Comparison of ENCODE assay signal across 10 cellular contexts in genomic region chr2:204108874-204109295, GRCh38.
A peak's percentile ranks its signal among the peaks of the same experiment; 100 is the strongest.
DNase-seq lines count a peak whose midpoint lies in the region; ATAC-seq and TF ChIP-seq lines count a peak whose summit lies in the region.
"Had no signal": no experiment of that assay in that cellular context is flagged by ENCODE, and none has a peak within 500 bp of the region (broad histone marks: within the 10 kb centered on the region; RNA-seq: fewer than 3 reads in every experiment).

No MANE protein-coding gene starts in this region.

- H3K4me3 Mint-ChIP-seq in activated naive CD4-positive, alpha-beta T cell treated with anti-CD3 and anti-CD28 coated beads, Interleukin-2, amount 10 ng/mL, durations not matched to agents 7 days and 5 days: peak overlapping the region; percentile 59
- peak overlapping the region; percentile 82 for H3K4me3 Mint-ChIP-seq in natural killer cell

- no peak overlapping the region for H3K27ac ChIP-seq in body of pancreas
- H3K27ac ChIP-seq: prostate gland had no signal

- in situ Hi-C loops in KBM-7 (cut with MboI; ENCODE audit: low pct_unique_long_range_greater_than_20kb, low sequenced_read_pairs): no loop called here

- H3K36me3 ChIP-seq in body of pancreas (replicated peaks in 1 of 2; ENCODE audit: insufficient read depth in 1 of 2, low read depth in 2 of 2): no peaks in the 10 kb centered on the region
- H3K36me3 ChIP-seq: prostate gland had no signal

- CTCF ChIA-PET in activated naive CD4-positive, alpha-beta T cell treated with anti-CD3 and anti-CD28 coated beads, Interleukin-2, amount 10 ng/mL, durations not matched to agents 7 days and 5 days (lab: Charles Lee): interaction anchor here (0.7 to 6.0 kb wide), 14 partner anchors 32 to 483 kb away, joined by 3 to 50 read pairs (median 6); no protein-coding TSS in a partner anchor

- DNase-seq in stimulated activated CD4-positive, alpha-beta T cell treated with anti-CD3 and anti-CD28 coated beads, Interleukin-1b, Interleukin-23, amount 100 ng/mL, for 48 hours: peak; percentile 57
- DNase-seq in stimulated activated CD4-positive, alpha-beta T cell treated with anti-CD3 and anti-CD28 coated beads, Interleukin-4, amount 100 ng/mL, for 1 hour: no peak
- peak; percentile 42 for DNase-seq in activated naive CD4-positive, alpha-beta T cell treated with anti-CD3 and anti-CD28 coated beads, Interleukin-2, amount 10 ng/mL, durations not matched to agents 7 days and 5 days
- no peak for DNase-seq in natural killer cell
- no peak for DNase-seq in erythroblast (lab: John Stamatoyannopoulos, UW)
- no peak for DNase-seq in H4 (ENCODE audit: low spot score)
- no peak for DNase-seq in KBM-7
- no peak for DNase-seq in body of pancreas
- DNase-seq: IMR-90 had no signal

- H3K9me3 Mint-ChIP-seq in activated naive CD4-positive, alpha-beta T cell treated with anti-CD3 and anti-CD28 coated beads, Interleukin-2, amount 10 ng/mL, durations not matched to agents 7 days and 5 days: no peaks in the 10 kb centered on the region
- H3K9me3 Mint-ChIP-seq in natural killer cell: no peaks in the 10 kb centered on the region

- H3K27me3 Mint-ChIP-seq in activated naive CD4-positive, alpha-beta T cell treated with anti-CD3 and anti-CD28 coated beads, Interleukin-2, amount 10 ng/mL, durations not matched to agents 7 days and 5 days: peaks cover 9% of the 10 kb centered on the region
- H3K27me3 Mint-ChIP-seq in natural killer cell (ENCODE audit: low read depth in 2 of 2): peaks cover 29 to 58% of the 10 kb centered on the region in 2 donors

- no peaks in the 10 kb centered on the region for H3K9me3 ChIP-seq in body of pancreas
- H3K9me3 ChIP-seq: prostate gland had no signal

- no peaks in the 10 kb centered on the region for H3K4me1 ChIP-seq in body of pancreas

- H3K27me3 ChIP-seq in body of pancreas: no peaks in the 10 kb centered on the region

- no peak overlapping the region for H3K4me3 ChIP-seq in body of pancreas
- H3K4me3 ChIP-seq: prostate gland had no signal

- WGBS in body of pancreas, 2 donors: 62 to 73% methylated on average over 9 of the region's 9 CpGs

- intact Hi-C loops in natural killer cell (cut with micrococcal nuclease): loop anchor here (1.0 to 2.0 kb wide), 3 partner anchors 36 to 1840 kb away; no protein-coding TSS in a partner anchor
- intact Hi-C loops in body of pancreas (cut with DNase I): no loop called here

- peaks cover 82% of the 10 kb centered on the region for H3K4me1 Mint-ChIP-seq in activated naive CD4-positive, alpha-beta T cell treated with anti-CD3 and anti-CD28 coated beads, Interleukin-2, amount 10 ng/mL, durations not matched to agents 7 days and 5 days
- peaks cover 38% of the 10 kb centered on the region in 2 donors for H3K4me1 Mint-ChIP-seq in natural killer cell

- H3K27ac Mint-ChIP-seq in activated naive CD4-positive, alpha-beta T cell treated with anti-CD3 and anti-CD28 coated beads, Interleukin-2, amount 10 ng/mL, durations not matched to agents 7 days and 5 days: peak overlapping the region; percentile 84
- peak overlapping the region in 1 of 2 donors; percentile 85 for H3K27ac Mint-ChIP-seq in natural killer cell

- peaks cover 4% of the 10 kb centered on the region for H3K36me3 Mint-ChIP-seq in activated naive CD4-positive, alpha-beta T cell treated with anti-CD3 and anti-CD28 coated beads, Interleukin-2, amount 10 ng/mL, durations not matched to agents 7 days and 5 days
- no peaks in the 10 kb centered on the region for H3K36me3 Mint-ChIP-seq in natural killer cell

- TF ChIP-seq POLR2A in erythroblast (IDR thresholded peaks at IDR 0.05; ENCODE audit: low read length): no peak
- TF ChIP-seq POLR2A in body of pancreas (IDR thresholded peaks at IDR 0.05): no peak

- no peak for ATAC-seq in natural killer cell
- ATAC-seq in body of pancreas: no peak

- TF ChIP-seq CTCF in natural killer cell (IDR thresholded peaks at IDR 0.05) (no peak), body of pancreas (IDR thresholded peaks at IDR 0.05) (no peak)

Comparison
In these comparisons a context has a peak if more than half of its experiments do, and no peak if none do; other contexts are left out.
1. DNase-seq: peak in stimulated activated CD4-positive, alpha-beta T cell treated with anti-CD3 and anti-CD28 coated beads, Interleukin-1b, Interleukin-23, amount 100 ng/mL, for 48 hours (single experiment) and activated naive CD4-positive, alpha-beta T cell treated with anti-CD3 and anti-CD28 coated beads, Interleukin-2, amount 10 ng/mL, durations not matched to agents 7 days and 5 days (single experiment); none in stimulated activated CD4-positive, alpha-beta T cell treated with anti-CD3 and anti-CD28 coated beads, Interleukin-4, amount 100 ng/mL, for 1 hour (single experiment), natural killer cell (single experiment), erythroblast (0 of 2), H4 (single experiment), KBM-7 (single experiment) and body of pancreas (0 of 4).